1 cellular context compared by ENCODE assay signal in the genomic region with DNA sequence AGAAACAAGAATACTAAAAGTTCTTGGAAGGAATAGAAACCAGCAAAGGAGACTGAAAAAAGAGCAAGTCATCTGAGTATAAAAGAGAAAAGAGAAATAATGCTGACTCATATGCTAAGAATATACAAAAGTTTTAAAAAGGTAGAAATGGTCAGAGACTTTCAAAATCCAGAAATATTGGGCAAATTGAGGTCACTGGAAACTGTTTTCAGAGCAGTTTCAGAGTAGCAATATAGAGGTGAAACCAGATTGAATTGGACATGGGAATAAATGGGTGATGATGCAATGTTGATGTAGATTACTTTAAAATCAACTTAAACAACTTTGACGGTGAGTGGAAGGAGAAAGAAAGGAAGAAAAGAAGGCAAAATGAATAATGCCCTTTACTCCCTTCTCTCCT.
TF ChIP-seq lines count a peak whose summit lies in the region.

No MANE protein-coding gene starts in this region.

TF ChIP-seq in K562, 482 proteins besides CTCF, POLR2A, EP300 and RAD21 (continued from another document):
- TF ChIP-seq AFF1 (IDR thresholded peaks at IDR 0.05; ENCODE audit: low read depth in 1 of 2, partially characterized antibody in 2 of 2) (peak in 1 of 2 experiments; percentile 54), ZNF583 (CRISPR knock-in tag; IDR thresholded peaks at IDR 0.05) (peak; percentile 60; the same call in 1 of the 2 replicates), CEBPG (CRISPR knock-in tag; IDR thresholded peaks at IDR 0.05) (peak; percentile 85), CEBPG (tag; conservative IDR thresholded peaks at IDR 0.05 in 1 of 2, IDR thresholded peaks at IDR 0.05 in 1 of 2) (peak; percentile 93 to 98), ARID1B (IDR thresholded peaks at IDR 0.05) (peak; percentile 84), ZNF316 (IDR thresholded peaks at IDR 0.05) (peak; percentile 100), MECOM (CRISPR knock-in tag; IDR thresholded peaks at IDR 0.05) (no peak), NFE2 (IDR thresholded peaks at IDR 0.05; ENCODE audit: low read depth) (peak; percentile 97), HMGXB4 (CRISPR knock-in tag; IDR thresholded peaks at IDR 0.05) (no peak), RBM25 (IDR thresholded peaks at IDR 0.05; ENCODE audit: low read depth, low read length, severe bottlenecking) (no peak)
- TF ChIP-seq, protein P1, sequence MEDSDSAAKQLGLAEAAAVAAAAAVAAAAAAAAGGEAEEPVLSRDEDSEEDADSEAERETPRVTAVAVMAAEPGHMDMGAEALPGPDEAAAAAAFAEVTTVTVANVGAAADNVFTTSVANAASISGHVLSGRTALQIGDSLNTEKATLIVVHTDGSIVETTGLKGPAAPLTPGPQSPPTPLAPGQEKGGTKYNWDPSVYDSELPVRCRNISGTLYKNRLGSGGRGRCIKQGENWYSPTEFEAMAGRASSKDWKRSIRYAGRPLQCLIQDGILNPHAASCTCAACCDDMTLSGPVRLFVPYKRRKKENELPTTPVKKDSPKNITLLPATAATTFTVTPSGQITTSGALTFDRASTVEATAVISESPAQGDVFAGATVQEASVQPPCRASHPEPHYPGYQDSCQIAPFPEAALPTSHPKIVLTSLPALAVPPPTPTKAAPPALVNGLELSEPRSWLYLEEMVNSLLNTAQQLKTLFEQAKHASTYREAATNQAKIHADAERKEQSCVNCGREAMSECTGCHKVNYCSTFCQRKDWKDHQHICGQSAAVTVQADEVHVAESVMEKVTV (CRISPR knock-in tag; IDR thresholded peaks at IDR 0.05): 0 out of 2 replicates have a peak, but pooled peaks have one; percentile 24
- TF ChIP-seq, protein P2, sequence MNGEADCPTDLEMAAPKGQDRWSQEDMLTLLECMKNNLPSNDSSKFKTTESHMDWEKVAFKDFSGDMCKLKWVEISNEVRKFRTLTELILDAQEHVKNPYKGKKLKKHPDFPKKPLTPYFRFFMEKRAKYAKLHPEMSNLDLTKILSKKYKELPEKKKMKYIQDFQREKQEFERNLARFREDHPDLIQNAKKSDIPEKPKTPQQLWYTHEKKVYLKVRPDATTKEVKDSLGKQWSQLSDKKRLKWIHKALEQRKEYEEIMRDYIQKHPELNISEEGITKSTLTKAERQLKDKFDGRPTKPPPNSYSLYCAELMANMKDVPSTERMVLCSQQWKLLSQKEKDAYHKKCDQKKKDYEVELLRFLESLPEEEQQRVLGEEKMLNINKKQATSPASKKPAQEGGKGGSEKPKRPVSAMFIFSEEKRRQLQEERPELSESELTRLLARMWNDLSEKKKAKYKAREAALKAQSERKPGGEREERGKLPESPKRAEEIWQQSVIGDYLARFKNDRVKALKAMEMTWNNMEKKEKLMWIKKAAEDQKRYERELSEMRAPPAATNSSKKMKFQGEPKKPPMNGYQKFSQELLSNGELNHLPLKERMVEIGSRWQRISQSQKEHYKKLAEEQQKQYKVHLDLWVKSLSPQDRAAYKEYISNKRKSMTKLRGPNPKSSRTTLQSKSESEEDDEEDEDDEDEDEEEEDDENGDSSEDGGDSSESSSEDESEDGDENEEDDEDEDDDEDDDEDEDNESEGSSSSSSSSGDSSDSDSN (IDR thresholded peaks at IDR 0.05; ENCODE audit: borderline replicate concordance in 1 of 2, low read depth in 2 of 2, low read length in 2 of 2): no peak
TF ChIP-seq in K562: peak in this region for 59.
